Comparison of ENCODE assay signal across 1 cellular context in genomic region chr2:240441326-240441992, GRCh38.
TF ChIP-seq lines count a peak whose summit lies in the region.

No MANE protein-coding gene starts in this region.

TF ChIP-seq in H1, 55 proteins besides CTCF, POLR2A, EP300 and RAD21 (continued from another document):
- TF ChIP-seq MAX (IDR thresholded peaks at IDR 0.05) (no peak), ZNF274 (IDR thresholded peaks at IDR 0.05; ENCODE audit: borderline replicate concordance, extremely low read depth, low read length) (no peak), RXRA (IDR thresholded peaks at IDR 0.05; ENCODE audit: insufficient read depth, low read depth, low read length) (no peak), KDM1A (IDR thresholded peaks at IDR 0.05; ENCODE audit: borderline replicate concordance, low read length) (no peak), JUND (IDR thresholded peaks at IDR 0.05; ENCODE audit: low read length) (no peak), NRF1 (IDR thresholded peaks at IDR 0.05; ENCODE audit: low read depth, low read length) (no peak), TCF12 (IDR thresholded peaks at IDR 0.05; ENCODE audit: low read depth, low read length) (no peak), CHD7 (IDR thresholded peaks at IDR 0.05; ENCODE audit: insufficient replicate concordance, low read length) (no peak), SP1 (IDR thresholded peaks at IDR 0.05; ENCODE audit: low read depth, low read length) (no peak), SIX5 (IDR thresholded peaks at IDR 0.05; ENCODE audit: low read depth, low read length) (no peak), POLR2AphosphoS5 (IDR thresholded peaks at IDR 0.05; ENCODE audit: low read depth, low read length) (no peak)
